Comparison of ENCODE assay signal across 8 cellular contexts in genomic region chrX:12901486-12901885, GRCh38. TPM values are rescaled to one million over a fixed set of nuclear protein-coding genes. Genes with fewer than 3 reads are reported as not detected.
DNase-seq lines count a peak whose midpoint lies in the region; ATAC-seq, FAIRE-seq and TF ChIP-seq lines count a peak whose summit lies in the region.

No MANE protein-coding gene starts in this region.

- H2AFZ ChIP-seq in endothelial cell of umbilical vein (ENCODE audit: low read depth, low read length), result no peak overlapping the region

- no peak overlapping the region for H3K4me2 ChIP-seq in endothelial cell of umbilical vein (ENCODE audit: insufficient read depth, low read length)

- H3K4me3 ChIP-seq in CD8-positive, alpha-beta T cell (ENCODE audit: low read depth, low read length), result no peak overlapping the region
- no peak overlapping the region for H3K4me3 ChIP-seq in endothelial cell of umbilical vein (replicated peaks in 1 of 3; ENCODE audit: insufficient read depth in 1 of 3, low read depth in 1 of 3, low read length in 3 of 3)

- no peaks in the 10 kb centered on the region for H3K36me3 Mint-ChIP-seq in CD8-positive, alpha-beta T cell
- no peaks in the 10 kb centered on the region for H3K36me3 Mint-ChIP-seq in natural killer cell

- H3K27me3 Mint-ChIP-seq in CD8-positive, alpha-beta T cell (ENCODE audit: low read depth), result no peaks in the 10 kb centered on the region
- peaks cover 2 to 42% of the 10 kb centered on the region in 2 donors for H3K27me3 Mint-ChIP-seq in natural killer cell (ENCODE audit: low read depth in 2 of 2)

- H3K79me2 ChIP-seq in endothelial cell of umbilical vein (ENCODE audit: control insufficient read depth, insufficient read depth, low read length), result no peaks in the 10 kb centered on the region

- H3K27ac ChIP-seq in CD8-positive, alpha-beta T cell (ENCODE audit: low read depth, low read length), result no peak overlapping the region
- no peak overlapping the region for H3K27ac ChIP-seq in endothelial cell of umbilical vein (ENCODE audit: insufficient read depth, low read depth, low read length)

- H4K20me1 ChIP-seq in endothelial cell of umbilical vein (replicated peaks; ENCODE audit: control insufficient read depth, extremely low read depth, insufficient read depth, low read length), result no peaks in the 10 kb centered on the region

- ATAC-seq in CD8-positive, alpha-beta T cell, result peak; percentile 59
- peak; percentile 58 to 81 (median 60) for ATAC-seq in natural killer cell
- ATAC-seq in GM18517 (IDR thresholded peaks at IDR 0.05; ENCODE audit: unreplicated experiment), result no peak

- no peaks in the 10 kb centered on the region for H3K27me3 ChIP-seq in CD8-positive, alpha-beta T cell (ENCODE audit: insufficient read depth, low read length)
- H3K27me3 ChIP-seq in endothelial cell of umbilical vein (ENCODE audit: control insufficient read depth in 2 of 2, insufficient read depth in 2 of 2, low read length in 2 of 2), result peaks cover 0 to 2% of the 10 kb centered on the region in 2 experiments

- CTCF ChIA-PET in CD8-positive, alpha-beta T cell (lab: Charles Lee), result interaction anchor here (0.8 to 2.7 kb wide), 3 partner anchors 11 to 130 kb away, joined by 3 to 13 read pairs (median 4); no protein-coding TSS in a partner anchor
- CTCF ChIA-PET in endothelial cell of umbilical vein (lab: Charles Lee), result interaction anchor here (1.2 to 2.2 kb wide), 6 partner anchors 10 to 587 kb away, joined by 3 to 25 read pairs (median 4); no protein-coding TSS in a partner anchor

- H3K9ac ChIP-seq in endothelial cell of umbilical vein (replicated peaks; ENCODE audit: extremely low read depth, insufficient read depth, low read length), result no peak overlapping the region

- H3K9me3 Mint-ChIP-seq in CD8-positive, alpha-beta T cell, result no peaks in the 10 kb centered on the region
- no peaks in the 10 kb centered on the region for H3K9me3 Mint-ChIP-seq in natural killer cell

- DNase-seq in CD8-positive, alpha-beta T cell, result peak; percentile 25 to 78 (median 52)
- DNase-seq in H4 (ENCODE audit: low spot score) (peak; percentile 36), NCI-H69 (lab: John Stamatoyannopoulos, UW) (peak; percentile 66), endothelial cell of umbilical vein (ENCODE audit: low read depth, low spot score) (peak; percentile 41), natural killer cell (peak; percentile 43)
- peak; percentile 10 for DNase-seq in activated CD8-positive, alpha-beta memory T cell treated with anti-CD3 and anti-CD28 coated beads, Interleukin-2, amount 50 U/mL, for 1 hour (ENCODE audit: extremely low read depth)
- DNase-seq in stimulated activated naive CD4-positive, alpha-beta T cell treated with Interleukin-2 at 50 U/mL for 16 hours (lab: John Stamatoyannopoulos, UW), result peak; percentile 45

- H3K4me1 Mint-ChIP-seq in CD8-positive, alpha-beta T cell (ENCODE audit: low read depth), result peaks cover 2% of the 10 kb centered on the region
- peaks cover 5% of the 10 kb centered on the region in 2 donors for H3K4me1 Mint-ChIP-seq in natural killer cell

- H3K36me3 ChIP-seq in CD8-positive, alpha-beta T cell (ENCODE audit: insufficient read depth, low read length), result no peaks in the 10 kb centered on the region
- H3K36me3 ChIP-seq in endothelial cell of umbilical vein (ENCODE audit: control insufficient read depth in 2 of 2, extremely low read depth in 1 of 2, insufficient read depth in 2 of 2, low read length in 2 of 2), result no peaks in the 10 kb centered on the region

- no peaks in the 10 kb centered on the region for H3K4me1 ChIP-seq in CD8-positive, alpha-beta T cell (ENCODE audit: insufficient read depth, low read length)
- H3K4me1 ChIP-seq in endothelial cell of umbilical vein (ENCODE audit: control insufficient read depth, extremely low read depth, insufficient read depth, low read length), result no peaks in the 10 kb centered on the region

- FAIRE-seq in endothelial cell of umbilical vein (lab: Jason Lieb, UNC), result peak; percentile 86

- no peak for TF ChIP-seq POLR2A in endothelial cell of umbilical vein (IDR thresholded peaks at IDR 0.05; ENCODE audit: low read depth, low read length)

- no peaks in the 10 kb centered on the region for H3K9me1 ChIP-seq in endothelial cell of umbilical vein (replicated peaks; ENCODE audit: control insufficient read depth, extremely low read depth, insufficient read depth, low read length)

- dilution Hi-C loops in endothelial cell of umbilical vein (cut with MboI; ENCODE audit: extremely low pct_ligation_motif_present, low sequenced_read_pairs), result no loop called here

- H3K4me3 Mint-ChIP-seq in CD8-positive, alpha-beta T cell, result no peak overlapping the region
- no peak overlapping the region for H3K4me3 Mint-ChIP-seq in natural killer cell

- intact Hi-C loops in CD8-positive, alpha-beta T cell (cut with DNase I, micrococcal nuclease), result no loop called here
- intact Hi-C loops in endothelial cell of umbilical vein (cut with micrococcal nuclease), result loop anchor here (1.0 kb wide), 2 partner anchors 87 to 199 kb away; no protein-coding TSS in a partner anchor
- intact Hi-C loops in natural killer cell (cut with micrococcal nuclease), result loop anchor here (10.0 kb wide), 1 partner anchor 197 kb away; no protein-coding TSS in a partner anchor

- TF ChIP-seq CTCF in CD8-positive, alpha-beta T cell (IDR thresholded peaks at IDR 0.05), result peak; percentile 35
- peak; percentile 47 to 59 for TF ChIP-seq CTCF in endothelial cell of umbilical vein (IDR thresholded peaks at IDR 0.05; ENCODE audit: extremely low read depth in 1 of 2, insufficient read depth in 1 of 2, low read depth in 1 of 2, low read length in 2 of 2)
- peak; percentile 65 for TF ChIP-seq CTCF in natural killer cell (IDR thresholded peaks at IDR 0.05)

- no peaks in the 10 kb centered on the region for H3K9me3 ChIP-seq in CD8-positive, alpha-beta T cell (ENCODE audit: low read length)
- no peaks in the 10 kb centered on the region for H3K9me3 ChIP-seq in endothelial cell of umbilical vein (replicated peaks; ENCODE audit: control insufficient read depth, insufficient read depth, low read length)

- POLR2A ChIA-PET in CD8-positive, alpha-beta T cell (lab: Charles Lee), result interaction anchor here (1.0 kb wide), 1 partner anchor 11 kb away, joined by 3 read pairs; no protein-coding TSS in a partner anchor
- POLR2A ChIA-PET in endothelial cell of umbilical vein (lab: Charles Lee), result no interaction called here

- H3K27ac Mint-ChIP-seq in CD8-positive, alpha-beta T cell, result no peak overlapping the region
- no peak overlapping the region for H3K27ac Mint-ChIP-seq in natural killer cell

- no TSS peak for BruUV-seq in endothelial cell of umbilical vein (replicated peaks; lab: Mats Ljungman, UMichigan)

TF ChIP-seq in endothelial cell of umbilical vein, 7 proteins besides CTCF, POLR2A, EP300 and RAD21:
- TF ChIP-seq POLR2AphosphoS5 (IDR thresholded peaks at IDR 0.05; ENCODE audit: insufficient read depth, low read depth, low read length) (no peak), FOS (IDR thresholded peaks at IDR 0.05; ENCODE audit: borderline replicate concordance, insufficient read depth, low read length) (no peak), MYC (IDR thresholded peaks at IDR 0.05; ENCODE audit: low read depth, low read length) (no peak), EZH2 (IDR thresholded peaks at IDR 0.05; ENCODE audit: borderline replicate concordance, low read depth, low read length, severe bottlenecking) (no peak), GATA2 (IDR thresholded peaks at IDR 0.05; ENCODE audit: insufficient read depth, insufficient read length, low read depth, low read length) (no peak), JUN (IDR thresholded peaks at IDR 0.05; ENCODE audit: borderline replicate concordance, insufficient read depth, insufficient read length, low read depth) (no peak)
- TF ChIP-seq, protein P1, sequence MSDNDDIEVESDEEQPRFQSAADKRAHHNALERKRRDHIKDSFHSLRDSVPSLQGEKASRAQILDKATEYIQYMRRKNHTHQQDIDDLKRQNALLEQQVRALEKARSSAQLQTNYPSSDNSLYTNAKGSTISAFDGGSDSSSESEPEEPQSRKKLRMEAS (IDR thresholded peaks at IDR 0.05; ENCODE audit: insufficient read depth, insufficient read length), result no peak

RNA-seq across cellular contexts. Expression of gene TLR8, which starts 4.9 kb away (rescaled TPM):
- total RNA-seq in CD8-positive, alpha-beta T cell, result not detected
- total RNA-seq in H4 (2014; rRNA removed; shearing (Covaris generic)), result not detected in 2 replicates
- total RNA-seq in endothelial cell of umbilical vein (not detected in 2 replicates), natural killer cell (1 to 10 TPM in 1 of 3 donors, under 1 TPM in 2; 0.95 to 1.9 (median 0.95) TPM)
- polyA plus RNA-seq in endothelial cell of umbilical vein, result not detected in 2 replicates
- not detected in 2 replicates for polyA plus RNA-seq in endothelial cell of umbilical vein (2011; cell fraction: cytosol; rRNA removed)
- polyA plus RNA-seq in endothelial cell of umbilical vein (2011; cell fraction: nucleus; rRNA removed), result not detected in 2 replicates
- polyA plus RNA-seq in endothelial cell of umbilical vein (2012), result not detected in 2 replicates
- polyA minus RNA-seq in endothelial cell of umbilical vein, result not detected in 2 replicates
- not detected for polyA minus RNA-seq in endothelial cell of umbilical vein (2011; cell fraction: cytosol; rRNA and poly(A)+ RNA removed)
- polyA minus RNA-seq in endothelial cell of umbilical vein (2011; cell fraction: nucleus; rRNA and poly(A)+ RNA removed), result not detected in 2 replicates

RNA-seq across cellular contexts. Expression of gene TLR7, which starts 34.6 kb away (rescaled TPM):
- total RNA-seq in CD8-positive, alpha-beta T cell, result under 1 TPM in 1 of 2 experiments, not detected in 1; 0.16 TPM
- 0.04 TPM in 1 of 2 replicates, not detected in the other for total RNA-seq in H4 (2014; rRNA removed; shearing (Covaris generic))
- total RNA-seq in endothelial cell of umbilical vein (not detected in 2 replicates), natural killer cell (under 1 TPM; 0.14 to 0.73 (median 0.55) TPM)
- polyA plus RNA-seq in endothelial cell of umbilical vein, result not detected in 2 replicates
- polyA plus RNA-seq in endothelial cell of umbilical vein (2011; cell fraction: cytosol; rRNA removed), result not detected in 2 replicates
- not detected in 2 replicates for polyA plus RNA-seq in endothelial cell of umbilical vein (2011; cell fraction: nucleus; rRNA removed)
- polyA plus RNA-seq in endothelial cell of umbilical vein (2012), result not detected in 2 replicates
- polyA minus RNA-seq in endothelial cell of umbilical vein, result not detected in 2 replicates
- polyA minus RNA-seq in endothelial cell of umbilical vein (2011; cell fraction: cytosol; rRNA and poly(A)+ RNA removed), result not detected
- not detected in 2 replicates for polyA minus RNA-seq in endothelial cell of umbilical vein (2011; cell fraction: nucleus; rRNA and poly(A)+ RNA removed)

Comparison
In these comparisons a context has a peak if more than half of its experiments do, and no peak if none do; other contexts are left out.
1. DNase-seq: peak in every context shown above with its lines; median percentile 66 in NCI-H69; 52 in CD8-positive, alpha-beta T cell; 45 in stimulated activated naive CD4-positive, alpha-beta T cell treated with Interleukin-2 at 50 U/mL for 16 hours; 43 in natural killer cell; 41 in endothelial cell of umbilical vein; 36 in H4; 10 in activated CD8-positive, alpha-beta memory T cell treated with anti-CD3 and anti-CD28 coated beads, Interleukin-2, amount 50 U/mL, for 1 hour.
2. intact Hi-C loops: an anchor here in endothelial cell of umbilical vein (1.0 kb wide) and natural killer cell (10.0 kb wide); none called in CD8-positive, alpha-beta T cell.